ENCODE assay signal across 8 cellular contexts in the genomic region with DNA sequence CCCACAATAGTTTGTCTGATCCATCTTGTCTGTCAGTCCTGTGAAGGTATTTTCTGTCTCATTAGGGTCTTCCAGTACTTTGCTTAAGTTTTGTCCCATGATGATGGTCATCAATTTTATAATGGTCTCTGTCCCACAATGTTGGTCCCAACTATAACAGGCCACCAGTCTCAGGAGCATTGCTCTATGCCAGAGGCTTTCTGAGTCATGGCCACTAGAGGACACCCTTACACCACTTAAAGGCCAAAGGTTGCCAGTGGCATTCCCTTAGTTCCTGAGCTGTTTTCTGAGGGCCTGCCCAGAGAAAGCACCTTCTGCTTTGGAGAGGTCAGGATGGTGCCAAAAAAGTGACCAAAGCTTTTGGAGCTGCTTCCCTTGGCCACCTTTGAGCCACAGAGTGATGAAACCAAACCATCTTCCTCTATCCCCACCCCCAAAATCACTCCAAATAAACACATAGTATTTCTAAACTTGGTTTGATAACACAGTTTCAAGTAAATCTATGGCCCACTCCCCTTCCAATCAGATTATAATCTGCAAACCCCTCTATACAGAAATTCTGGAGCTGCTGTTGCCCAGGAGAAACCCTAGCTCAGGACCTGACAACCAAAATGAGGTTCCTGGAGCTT. TPM values are rescaled to one million over a fixed set of nuclear protein-coding genes. Genes with fewer than 3 reads are reported as not detected.
DNase-seq lines count a peak whose midpoint lies in the region; TF ChIP-seq lines count a peak whose summit lies in the region.

No MANE protein-coding gene starts in this region.

- H3K4me3 ChIP-seq in NB4 (ENCODE audit: low read depth, low read length) (no peak overlapping the region), cardiac fibroblast (replicated peaks in 1 of 2; ENCODE audit: low read depth in 2 of 2, low read length in 2 of 2) (no peak overlapping the region), kidney epithelial cell (ENCODE audit: low read depth, low read length) (no peak overlapping the region)

- TF ChIP-seq CTCF in HFFc6 (IDR thresholded peaks at IDR 0.05) (peak; percentile 89), NB4 (IDR thresholded peaks at IDR 0.05; ENCODE audit: low read depth, low read length) (peak; percentile 87), cardiac fibroblast (IDR thresholded peaks at IDR 0.05; ENCODE audit: low read depth, low read length) (peak; percentile 89), kidney epithelial cell (IDR thresholded peaks at IDR 0.05; ENCODE audit: insufficient read depth, low read length, poor library complexity, severe bottlenecking) (peak; percentile 94)

- no peaks in the 10 kb centered on the region for H3K9me3 Mint-ChIP-seq in HFFc6

- no peak overlapping the region for H3K4me3 Mint-ChIP-seq in HFFc6

- H3K36me3 Mint-ChIP-seq in HFFc6 (ENCODE audit: low read depth): no peaks in the 10 kb centered on the region

- peaks cover 5% of the 10 kb centered on the region for H3K27me3 Mint-ChIP-seq in HFFc6 (ENCODE audit: insufficient read depth)

- peaks cover 9% of the 10 kb centered on the region for H3K4me1 Mint-ChIP-seq in HFFc6 (ENCODE audit: low read depth)

- no peaks in the 10 kb centered on the region for H3K27me3 ChIP-seq in kidney epithelial cell (ENCODE audit: control insufficient read depth, insufficient read depth, low read length)

- no peak for TF ChIP-seq POLR2A in NB4 (IDR thresholded peaks at IDR 0.05; ENCODE audit: extremely low read depth, insufficient read length)

- no peaks in the 10 kb centered on the region for H3K36me3 ChIP-seq in kidney epithelial cell (ENCODE audit: control insufficient read depth, insufficient read depth, low read length)

- H3K27ac Mint-ChIP-seq in HFFc6: no peak overlapping the region

- DNase-seq in NCI-H524 (lab: John Stamatoyannopoulos, UW) (peak; percentile 51 to 62), NCI-H524 treated with DMSO at 0.1 percent for 48 hours (lab: John Stamatoyannopoulos, UW) (no peak), HFFc6 (peak; percentile 68), NB4 (ENCODE audit: low read depth) (peak; percentile 57), T-helper 1 cell (peak in 4 of 5 donors; percentile 13 to 34 (median 25)), cardiac fibroblast (ENCODE audit: low read depth in 2 of 2) (peak; percentile 78 to 82), kidney epithelial cell (ENCODE audit: low read depth) (no peak)
- DNase-seq in stimulated activated CD4-positive, alpha-beta T cell treated with anti-CD3 and anti-CD28 coated beads, Interleukin-4, amount 100 ng/mL, for 4 hours: peak; percentile 15 to 31

RNA-seq across cellular contexts. Expression of a gene that starts 19.3 kb away (rescaled TPM):
- total RNA-seq in HFFc6 (2021; fragmentation: NEBNext Ultra II Directional; extraction: Animal tissue kit (Norgen Biotek cat#: 25700)): 100 to 1,000 TPM; 312 to 407 (median 344) TPM
- 334 and 372 TPM in 2 replicates for total RNA-seq in kidney epithelial cell

RNA-seq across cellular contexts. Expression of a gene that starts 41.2 kb away (rescaled TPM):
- 10 to 100 TPM in 2 of 6 experiments, 1 to 10 TPM in 4; 5.9 to 23.8 (median 7.5) TPM for total RNA-seq in HFFc6 (2021; fragmentation: NEBNext Ultra II Directional; extraction: Animal tissue kit (Norgen Biotek cat#: 25700))
- not detected in 2 replicates for total RNA-seq in kidney epithelial cell

Comparison
In these comparisons a context has a peak if more than half of its experiments do, and no peak if none do; other contexts are left out.
1. DNase-seq: peak in NCI-H524 (2 of 2), HFFc6 (single experiment), NB4 (single experiment), T-helper 1 cell (4 of 5), cardiac fibroblast (2 of 2) and stimulated activated CD4-positive, alpha-beta T cell treated with anti-CD3 and anti-CD28 coated beads, Interleukin-4, amount 100 ng/mL, for 4 hours (2 of 2); none in NCI-H524 treated with DMSO at 0.1 percent for 48 hours (single experiment) and kidney epithelial cell (single experiment).
2. Peak in every context shown above with its lines, with median percentiles within 50 percentile points of each other: CTCF ChIP-seq.